17 cellular contexts compared by ENCODE assay signal in genomic region chr22:35821654-35822053, GRCh38.
"Had no signal": no experiment of that assay in that cellular context is flagged by ENCODE, and none has a peak within 500 bp of the region (broad histone marks: within the 10 kb centered on the region; RNA-seq: fewer than 3 reads in every experiment).

No MANE protein-coding gene starts in this region.

- FAIRE-seq: bronchial epithelial cell had no signal

- DNase-seq: activated CD4-positive, alpha-beta T cell treated with anti-CD3 and anti-CD28 coated beads for 1 hour; activated CD4-positive, alpha-beta T cell treated with anti-CD3 and anti-CD28 coated beads, Interleukin-2, amount 50 U/mL, for 4 hours; activated naive CD4-positive, alpha-beta T cell; activated naive CD8-positive, alpha-beta T cell treated with anti-CD3 and anti-CD28 coated beads, Interleukin-2, amount 50 U/mL, for 24 hours; activated T-cell treated with anti-CD3 and anti-CD28 coated beads for 4 hours; dorsolateral prefrontal cortex; hypothalamus; naive B cell; ovary; stimulated activated CD4-positive, alpha-beta T cell treated with anti-CD3 and anti-CD28 coated beads, Interleukin-2, amount 100 ng/mL, for 48 hours; T-helper 1 cell; thyroid gland; uterus had no signal

- ATAC-seq: activated naive CD8-positive, alpha-beta T cell treated with anti-CD3 and anti-CD28 coated beads, Interleukin-2, amount 50 U/mL, for 24 hours; esophagus mucosa; stimulated activated memory B cell treated with anti-CD40 and anti-IgM and Interleukin-4, amounts not matched to agents 10 μg/mL and 1 μg/mL and 100 μg/mL, for 72 hours had no signal

- H3K4me3 ChIP-seq: ascending aorta, dorsolateral prefrontal cortex, ovary, thyroid gland, uterus had no signal

- H3K36me3 ChIP-seq: ascending aorta, ovary, thyroid gland, uterus had no signal

- H3K27ac ChIP-seq: ascending aorta, ovary, thyroid gland, uterus had no signal

- H3K27me3 ChIP-seq: ascending aorta, dorsolateral prefrontal cortex, ovary, thyroid gland, uterus had no signal

- H3K9me3 ChIP-seq: ascending aorta, ovary, thyroid gland, uterus had no signal
